Comparison of ENCODE assay signal across 1 cellular context in genomic region chr16:84617068-84617630, GRCh38.
A peak's percentile ranks its signal among the peaks of the same experiment; 100 is the strongest.
TF ChIP-seq lines count a peak whose summit lies in the region.

No MANE protein-coding gene starts in this region.

TF ChIP-seq in HepG2, 621 proteins besides CTCF, POLR2A, EP300 and RAD21 (continued from another document and continues in another):
- TF ChIP-seq, protein P1, sequence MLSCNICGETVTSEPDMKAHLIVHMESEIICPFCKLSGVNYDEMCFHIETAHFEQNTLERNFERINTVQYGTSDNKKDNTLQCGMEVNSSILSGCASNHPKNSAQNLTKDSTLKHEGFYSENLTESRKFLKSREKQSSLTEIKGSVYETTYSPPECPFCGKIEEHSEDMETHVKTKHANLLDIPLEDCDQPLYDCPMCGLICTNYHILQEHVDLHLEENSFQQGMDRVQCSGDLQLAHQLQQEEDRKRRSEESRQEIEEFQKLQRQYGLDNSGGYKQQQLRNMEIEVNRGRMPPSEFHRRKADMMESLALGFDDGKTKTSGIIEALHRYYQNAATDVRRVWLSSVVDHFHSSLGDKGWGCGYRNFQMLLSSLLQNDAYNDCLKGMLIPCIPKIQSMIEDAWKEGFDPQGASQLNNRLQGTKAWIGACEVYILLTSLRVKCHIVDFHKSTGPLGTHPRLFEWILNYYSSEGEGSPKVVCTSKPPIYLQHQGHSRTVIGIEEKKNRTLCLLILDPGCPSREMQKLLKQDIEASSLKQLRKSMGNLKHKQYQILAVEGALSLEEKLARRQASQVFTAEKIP (CRISPR knock-in tag; IDR thresholded peaks at IDR 0.05; ENCODE audit: borderline replicate concordance), result no peak
- TF ChIP-seq ATF7 (IDR thresholded peaks at IDR 0.05) (no peak), ATF7 (CRISPR knock-in tag; IDR thresholded peaks at IDR 0.05) (no peak), SIN3A (IDR thresholded peaks at IDR 0.05; ENCODE audit: borderline replicate concordance, low read depth, low read length) (no peak), SALL1 (CRISPR knock-in tag; IDR thresholded peaks at IDR 0.05) (peak; percentile 5; the same call in 1 of the 2 replicates), DMAP1 (CRISPR knock-in tag; IDR thresholded peaks at IDR 0.05) (0 out of 2 replicates have a peak, but pooled peaks have one; percentile 9), ZNF343 (CRISPR knock-in tag; IDR thresholded peaks at IDR 0.05) (0 out of 2 replicates have a peak, but pooled peaks have one; percentile 6), ZFP37 (CRISPR knock-in tag; IDR thresholded peaks at IDR 0.05; ENCODE audit: borderline replicate concordance) (no peak), KLF9 (CRISPR knock-in tag; IDR thresholded peaks at IDR 0.05; ENCODE audit: low read depth) (no peak), HNRNPL (IDR thresholded peaks at IDR 0.05; ENCODE audit: low read depth, low read length) (no peak), REST (IDR thresholded peaks at IDR 0.05; ENCODE audit: borderline replicate concordance in 1 of 2, low read depth in 1 of 2, low read length in 2 of 2) (no peak), ZNF704 (CRISPR knock-in tag; IDR thresholded peaks at IDR 0.05; ENCODE audit: borderline replicate concordance) (no peak), HMG20B (CRISPR knock-in tag; conservative IDR thresholded peaks at IDR 0.05) (no peak), ZNF878 (CRISPR knock-in tag; IDR thresholded peaks at IDR 0.05) (no peak), ZNF260 (CRISPR knock-in tag; IDR thresholded peaks at IDR 0.05; ENCODE audit: borderline replicate concordance, low read depth) (no peak), CREB1 (IDR thresholded peaks at IDR 0.05) (no peak), CREB1 (CRISPR knock-in tag; IDR thresholded peaks at IDR 0.05) (no peak), ZNF614 (CRISPR knock-in tag; IDR thresholded peaks at IDR 0.05; ENCODE audit: borderline replicate concordance) (0 out of 2 replicates have a peak, but pooled peaks have one; percentile 30), ZNF770 (CRISPR knock-in tag; IDR thresholded peaks at IDR 0.05) (no peak), MED8 (CRISPR knock-in tag; IDR thresholded peaks at IDR 0.05; ENCODE audit: insufficient replicate concordance) (no peak), SP140L (CRISPR knock-in tag; IDR thresholded peaks at IDR 0.05; ENCODE audit: borderline replicate concordance) (no peak), MYPOP (CRISPR knock-in tag; IDR thresholded peaks at IDR 0.05) (no peak), ZBTB1 (CRISPR knock-in tag; IDR thresholded peaks at IDR 0.05; ENCODE audit: borderline replicate concordance) (no peak), ZNF577 (CRISPR knock-in tag; IDR thresholded peaks at IDR 0.05; ENCODE audit: borderline replicate concordance, low read depth) (no peak), SOX6 (IDR thresholded peaks at IDR 0.05) (no peak), SOX6 (CRISPR knock-in tag; IDR thresholded peaks at IDR 0.05) (peak; percentile 39), ZNF501 (CRISPR knock-in tag; IDR thresholded peaks at IDR 0.05) (no peak), RXRA (CRISPR knock-in tag; IDR thresholded peaks at IDR 0.05) (no peak), TBX3 (IDR thresholded peaks at IDR 0.05; ENCODE audit: borderline replicate concordance) (no peak), ZNF883 (CRISPR knock-in tag; IDR thresholded peaks at IDR 0.05; ENCODE audit: not compliant biosample characterization) (peak; percentile 1), ZNF652 (CRISPR knock-in tag; IDR thresholded peaks at IDR 0.05; ENCODE audit: borderline replicate concordance, low read depth) (no peak), UBTF (CRISPR knock-in tag; IDR thresholded peaks at IDR 0.05) (peak; percentile 43), CBFB (CRISPR knock-in tag; IDR thresholded peaks at IDR 0.05) (no peak), SMARCC2 (IDR thresholded peaks at IDR 0.05) (no peak), ZNF543 (CRISPR knock-in tag; IDR thresholded peaks at IDR 0.05) (peak; percentile 52; the same call in 1 of the 2 replicates), SMAD3 (CRISPR knock-in tag; IDR thresholded peaks at IDR 0.05) (no peak), KAT7 (CRISPR knock-in tag; IDR thresholded peaks at IDR 0.05; ENCODE audit: borderline replicate concordance) (no peak), ZNF781 (CRISPR knock-in tag; IDR thresholded peaks at IDR 0.05; ENCODE audit: borderline replicate concordance, not compliant biosample characterization) (no peak), HMGA1 (CRISPR knock-in tag; conservative IDR thresholded peaks at IDR 0.05) (no peak)
- TF ChIP-seq, protein P2, sequence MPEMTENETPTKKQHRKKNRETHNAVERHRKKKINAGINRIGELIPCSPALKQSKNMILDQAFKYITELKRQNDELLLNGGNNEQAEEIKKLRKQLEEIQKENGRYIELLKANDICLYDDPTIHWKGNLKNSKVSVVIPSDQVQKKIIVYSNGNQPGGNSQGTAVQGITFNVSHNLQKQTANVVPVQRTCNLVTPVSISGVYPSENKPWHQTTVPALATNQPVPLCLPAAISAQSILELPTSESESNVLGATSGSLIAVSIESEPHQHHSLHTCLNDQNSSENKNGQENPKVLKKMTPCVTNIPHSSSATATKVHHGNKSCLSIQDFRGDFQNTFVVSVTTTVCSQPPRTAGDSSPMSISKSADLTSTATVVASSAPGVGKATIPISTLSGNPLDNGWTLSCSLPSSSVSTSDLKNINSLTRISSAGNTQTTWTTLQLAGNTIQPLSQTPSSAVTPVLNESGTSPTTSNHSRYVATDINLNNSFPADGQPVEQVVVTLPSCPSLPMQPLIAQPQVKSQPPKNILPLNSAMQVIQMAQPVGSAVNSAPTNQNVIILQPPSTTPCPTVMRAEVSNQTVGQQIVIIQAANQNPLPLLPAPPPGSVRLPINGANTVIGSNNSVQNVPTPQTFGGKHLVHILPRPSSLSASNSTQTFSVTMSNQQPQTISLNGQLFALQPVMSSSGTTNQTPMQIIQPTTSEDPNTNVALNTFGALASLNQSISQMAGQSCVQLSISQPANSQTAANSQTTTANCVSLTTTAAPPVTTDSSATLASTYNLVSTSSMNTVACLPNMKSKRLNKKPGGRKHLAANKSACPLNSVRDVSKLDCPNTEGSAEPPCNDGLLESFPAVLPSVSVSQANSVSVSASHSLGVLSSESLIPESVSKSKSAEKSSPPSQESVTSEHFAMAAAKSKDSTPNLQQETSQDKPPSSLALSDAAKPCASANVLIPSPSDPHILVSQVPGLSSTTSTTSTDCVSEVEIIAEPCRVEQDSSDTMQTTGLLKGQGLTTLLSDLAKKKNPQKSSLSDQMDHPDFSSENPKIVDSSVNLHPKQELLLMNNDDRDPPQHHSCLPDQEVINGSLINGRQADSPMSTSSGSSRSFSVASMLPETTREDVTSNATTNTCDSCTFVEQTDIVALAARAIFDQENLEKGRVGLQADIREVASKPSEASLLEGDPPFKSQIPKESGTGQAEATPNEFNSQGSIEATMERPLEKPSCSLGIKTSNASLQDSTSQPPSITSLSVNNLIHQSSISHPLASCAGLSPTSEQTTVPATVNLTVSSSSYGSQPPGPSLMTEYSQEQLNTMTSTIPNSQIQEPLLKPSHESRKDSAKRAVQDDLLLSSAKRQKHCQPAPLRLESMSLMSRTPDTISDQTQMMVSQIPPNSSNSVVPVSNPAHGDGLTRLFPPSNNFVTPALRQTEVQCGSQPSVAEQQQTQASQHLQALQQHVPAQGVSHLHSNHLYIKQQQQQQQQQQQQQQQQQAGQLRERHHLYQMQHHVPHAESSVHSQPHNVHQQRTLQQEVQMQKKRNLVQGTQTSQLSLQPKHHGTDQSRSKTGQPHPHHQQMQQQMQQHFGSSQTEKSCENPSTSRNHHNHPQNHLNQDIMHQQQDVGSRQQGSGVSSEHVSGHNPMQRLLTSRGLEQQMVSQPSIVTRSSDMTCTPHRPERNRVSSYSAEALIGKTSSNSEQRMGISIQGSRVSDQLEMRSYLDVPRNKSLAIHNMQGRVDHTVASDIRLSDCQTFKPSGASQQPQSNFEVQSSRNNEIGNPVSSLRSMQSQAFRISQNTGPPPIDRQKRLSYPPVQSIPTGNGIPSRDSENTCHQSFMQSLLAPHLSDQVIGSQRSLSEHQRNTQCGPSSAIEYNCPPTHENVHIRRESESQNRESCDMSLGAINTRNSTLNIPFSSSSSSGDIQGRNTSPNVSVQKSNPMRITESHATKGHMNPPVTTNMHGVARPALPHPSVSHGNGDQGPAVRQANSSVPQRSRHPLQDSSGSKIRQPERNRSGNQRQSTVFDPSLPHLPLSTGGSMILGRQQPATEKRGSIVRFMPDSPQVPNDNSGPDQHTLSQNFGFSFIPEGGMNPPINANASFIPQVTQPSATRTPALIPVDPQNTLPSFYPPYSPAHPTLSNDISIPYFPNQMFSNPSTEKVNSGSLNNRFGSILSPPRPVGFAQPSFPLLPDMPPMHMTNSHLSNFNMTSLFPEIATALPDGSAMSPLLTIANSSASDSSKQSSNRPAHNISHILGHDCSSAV (CRISPR knock-in tag; IDR thresholded peaks at IDR 0.05; ENCODE audit: borderline replicate concordance), result no peak
- TF ChIP-seq, protein P3, sequence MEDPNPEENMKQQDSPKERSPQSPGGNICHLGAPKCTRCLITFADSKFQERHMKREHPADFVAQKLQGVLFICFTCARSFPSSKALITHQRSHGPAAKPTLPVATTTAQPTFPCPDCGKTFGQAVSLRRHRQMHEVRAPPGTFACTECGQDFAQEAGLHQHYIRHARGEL (CRISPR knock-in tag; IDR thresholded peaks at IDR 0.05), result no peak
- TF ChIP-seq, protein P4, sequence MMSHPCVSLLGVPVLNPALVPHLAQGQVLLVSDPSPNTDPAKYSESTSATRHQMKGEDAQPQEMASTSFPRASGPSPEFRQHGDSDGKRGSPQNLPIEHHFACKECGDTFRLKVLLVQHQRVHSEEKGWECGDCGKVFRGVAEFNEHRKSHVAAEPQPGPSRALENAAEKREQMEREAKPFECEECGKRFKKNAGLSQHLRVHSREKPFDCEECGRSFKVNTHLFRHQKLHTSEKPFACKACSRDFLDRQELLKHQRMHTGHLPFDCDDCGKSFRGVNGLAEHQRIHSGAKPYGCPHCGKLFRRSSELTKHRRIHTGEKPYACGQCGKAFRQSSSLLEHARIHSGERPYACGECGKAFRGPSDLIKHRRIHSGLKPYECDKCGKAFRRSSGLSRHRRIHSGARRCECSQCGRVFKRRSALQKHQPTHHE (CRISPR knock-in tag; IDR thresholded peaks at IDR 0.05; ENCODE audit: borderline replicate concordance), result no peak
